13 cellular contexts compared by ENCODE assay signal in genomic region chr13:35857769-35858168, GRCh38.
DNase-seq lines count a peak whose midpoint lies in the region; ATAC-seq, FAIRE-seq and TF ChIP-seq lines count a peak whose summit lies in the region.
"Had no signal": no experiment of that assay in that cellular context is flagged by ENCODE, and none has a peak within 500 bp of the region (broad histone marks: within the 10 kb centered on the region; RNA-seq: fewer than 3 reads in every experiment).

No MANE protein-coding gene starts in this region.

- H3K4me3 Mint-ChIP-seq in Caco-2 (ENCODE audit: unreplicated experiment) (no peak overlapping the region), H9 (peak overlapping the region; percentile 5 to 43; a peak in 4 of 5 replicates), nephron (peak overlapping the region in 1 of 3 experiments; percentile 7)

- H2BK120ac ChIP-seq in H9 (ENCODE audit: low read depth, low read length, poor library complexity, severe bottlenecking), result no peak overlapping the region
- H2BK120ac ChIP-seq in H1 (replicated peaks; ENCODE audit: low read depth, low read length), result peak overlapping the region; percentile 67

- intact Hi-C loops in Caco-2 (cut with micrococcal nuclease; ENCODE audit: unreplicated experiment), result no loop called here
- intact Hi-C loops in right lobe of liver (cut with DNase I), result no loop called here

- H3K27me3 ChIP-seq in Caco-2 (replicated peaks; ENCODE audit: control insufficient read depth, insufficient read depth, low read length) (no peaks in the 10 kb centered on the region), H9 (ENCODE audit: insufficient read depth, low read length) (no peaks in the 10 kb centered on the region), H1 (replicated peaks in 1 of 4; ENCODE audit: control insufficient read depth in 3 of 4, extremely low read depth in 1 of 4, insufficient read depth in 3 of 4, low read length in 3 of 4) (no peaks in the 10 kb centered on the region), right lobe of liver (no peaks in the 10 kb centered on the region)

- DNase-seq in Caco-2 (no peak), H9 (peak; percentile 76), H1 (ENCODE audit: low read depth in 1 of 2, low spot score in 2 of 2) (peak; percentile 52 to 73), right lobe of liver (no peak), NCI-H524 (lab: John Stamatoyannopoulos, UW) (no peak)
- no peak for DNase-seq in activated effector memory CD4-positive, alpha-beta T cell treated with anti-CD3 and anti-CD28 coated beads, Interleukin-2, amount 50 U/mL, for 16 hours
- DNase-seq in stimulated activated naive CD4-positive, alpha-beta T cell treated with Interleukin-2 at 50 U/mL for 16 hours (lab: John Stamatoyannopoulos, UW), result no peak
- DNase-seq: activated CD4-positive, alpha-beta T cell treated with anti-CD3 and anti-CD28 coated beads, Interleukin-2, amount 50 U/mL, for 4 hours; NCI-H226; nucleus accumbens; stimulated activated CD4-positive, alpha-beta T cell treated with anti-CD3 and anti-CD28 coated beads, Interleukin-4, amount 100 ng/mL, for 24 hours had no signal

- no peak for TF ChIP-seq RAD21 in H1 (IDR thresholded peaks at IDR 0.05 in 1 of 2, conservative IDR thresholded peaks at IDR 0.05 in 1 of 2; ENCODE audit: low read depth in 2 of 2, low read length in 2 of 2)

- H3K9me3 ChIP-seq in Caco-2, result no peaks in the 10 kb centered on the region
- no peaks in the 10 kb centered on the region for H3K9me3 ChIP-seq in H9 (ENCODE audit: control insufficient read depth, low read depth, low read length)
- H3K9me3 ChIP-seq in H1 (ENCODE audit: insufficient read depth in 2 of 2, low read depth in 1 of 2, low read length in 1 of 2), result no peaks in the 10 kb centered on the region
- no peaks in the 10 kb centered on the region for H3K9me3 ChIP-seq in right lobe of liver

- peak; percentile 94 for FAIRE-seq in H1 (lab: Jason Lieb, UNC)
- FAIRE-seq: islet of Langerhans had no signal

- H3K79me1 ChIP-seq in H9 (ENCODE audit: insufficient read depth, low read depth, low read length, poor library complexity, severe bottlenecking) (no peaks in the 10 kb centered on the region), H1 (ENCODE audit: low read depth, low read length) (no peaks in the 10 kb centered on the region)

- H3K4me1 ChIP-seq in Caco-2 (no peaks in the 10 kb centered on the region), H9 (ENCODE audit: insufficient read depth, low read length) (peaks cover 34% of the 10 kb centered on the region; the same call in 1 of the 2 replicates), H1 (replicated peaks in 1 of 4; ENCODE audit: control insufficient read depth in 3 of 4, insufficient read depth in 4 of 4, low read length in 3 of 4) (peaks cover 15 to 42% (median 37%) of the 10 kb centered on the region in 4 experiments), right lobe of liver (no peaks in the 10 kb centered on the region)

- H2BK12ac ChIP-seq in H9 (ENCODE audit: insufficient read length, low read depth, low read length) (no peak overlapping the region), H1 (ENCODE audit: low read depth, low read length) (peak overlapping the region; percentile 98)

- no peak overlapping the region for H4K8ac ChIP-seq in H9 (replicated peaks; ENCODE audit: insufficient read length, low read depth, low read length)
- H4K8ac ChIP-seq in H1 (ENCODE audit: extremely low read depth, insufficient read depth, low read length), result no peak overlapping the region

- H4K91ac ChIP-seq in H9 (ENCODE audit: insufficient read length, low read depth, low read length) (no peak overlapping the region), H1 (replicated peaks; ENCODE audit: insufficient read length, low read length) (peak overlapping the region; percentile 84)

- H3K4me1 Mint-ChIP-seq in Caco-2 (ENCODE audit: low read depth, unreplicated experiment) (peaks cover 8% of the 10 kb centered on the region), H9 (peaks cover 72 to 79% of the 10 kb centered on the region in 2 experiments), nephron (peaks cover 67% of the 10 kb centered on the region)

- no CpG with 5 or more reads among the region's 4 CpGs for WGBS in H9 (ENCODE audit: extremely low coverage, insufficient read length, low lambda C conversion rate)
- 6% methylated on average over 4 of the region's 4 CpGs; no CpG with 5 or more reads in 1 of the 2 experiments for WGBS in H1 (ENCODE audit: extremely low coverage in 1 of 2, insufficient coverage in 1 of 2, insufficient read length in 1 of 2, insufficient replicate concordance in 2 of 2, low coverage in 1 of 2, low lambda C conversion rate in 2 of 2, missing lambda C conversion rate in 1 of 2), 2 experiments
- WGBS in right lobe of liver (ENCODE audit: insufficient coverage, low coverage, low lambda C conversion rate, missing lambda C conversion rate), result 33% methylated on average over 4 of the region's 4 CpGs

- ATAC-seq in right lobe of liver, result no peak

- H3K27ac ChIP-seq in H9 (ENCODE audit: insufficient read length, low read depth, low read length) (peak overlapping the region; percentile 95), H1 (ENCODE audit: low read depth, low read length) (peak overlapping the region; percentile 57; the same call in 1 of the 2 replicates), right lobe of liver (no peak overlapping the region)

- H2BK20ac ChIP-seq in H9 (ENCODE audit: low read depth, low read length, poor library complexity, severe bottlenecking) (no peak overlapping the region), H1 (ENCODE audit: low read length) (peak overlapping the region; percentile 96; the same call in 1 of the 2 replicates)

- H3K4me3 ChIP-seq in Caco-2 (ENCODE audit: low read depth, low read length), result no peak overlapping the region
- H3K4me3 ChIP-seq in H1 (ENCODE audit: extremely low read depth in 1 of 4, insufficient read depth in 2 of 4, low read depth in 3 of 4, low read length in 4 of 4), result peak overlapping the region in 2 of 4 experiments; percentile 0 to 25; a peak in 2 of 8 replicates
- no peak overlapping the region for H3K4me3 ChIP-seq in right lobe of liver

- H3K23ac ChIP-seq in H9 (ENCODE audit: insufficient read length, low read depth, low read length), result no peak overlapping the region
- no peak overlapping the region for H3K23ac ChIP-seq in H1 (ENCODE audit: insufficient read length)

- H2AK5ac ChIP-seq in H9 (ENCODE audit: insufficient read length, low read length) (no peak overlapping the region), H1 (ENCODE audit: low read depth, low read length) (peak overlapping the region; percentile 99; the same call in 1 of the 2 replicates)

- H2BK5ac ChIP-seq in H9 (ENCODE audit: insufficient read length, low read length), result peak overlapping the region; percentile 69
- H2BK5ac ChIP-seq in H1 (ENCODE audit: low read depth, low read length), result peak overlapping the region; percentile 98

- TF ChIP-seq POLR2A in H1 (IDR thresholded peaks at IDR 0.05; ENCODE audit: control extremely low read depth in 1 of 2, low read depth in 2 of 2, low read length in 2 of 2), result peak; percentile 32 to 57; a peak in 2 of 3 replicates
- no peak for TF ChIP-seq POLR2A in right lobe of liver (IDR thresholded peaks at IDR 0.05)

- TF ChIP-seq CTCF in Caco-2 (IDR thresholded peaks at IDR 0.05; ENCODE audit: insufficient read depth in 1 of 2, low read depth in 1 of 2, low read length in 1 of 2, severe bottlenecking in 1 of 2, unreplicated experiment in 1 of 2), result no peak
- TF ChIP-seq CTCF in H9 (conservative IDR thresholded peaks at IDR 0.05), result no peak
- no peak for TF ChIP-seq CTCF in H1 (IDR thresholded peaks at IDR 0.05; ENCODE audit: control extremely low read depth in 1 of 3, insufficient read depth in 1 of 3, low read depth in 1 of 3, low read length in 3 of 3)
- TF ChIP-seq CTCF in nephron (IDR thresholded peaks at IDR 0.05; ENCODE audit: unreplicated experiment in 3 of 3), result no peak
- no peak for TF ChIP-seq CTCF in right lobe of liver (IDR thresholded peaks at IDR 0.05)

- no peaks in the 10 kb centered on the region for H3K9me3 Mint-ChIP-seq in Caco-2 (ENCODE audit: unreplicated experiment)
- no peaks in the 10 kb centered on the region for H3K9me3 Mint-ChIP-seq in H9
- no peaks in the 10 kb centered on the region for H3K9me3 Mint-ChIP-seq in nephron

- no peaks in the 10 kb centered on the region for H4K20me1 ChIP-seq in H9 (ENCODE audit: control insufficient read depth, insufficient read depth, insufficient read length)
- no peaks in the 10 kb centered on the region for H4K20me1 ChIP-seq in H1 (replicated peaks in 1 of 2; ENCODE audit: control insufficient read depth in 1 of 2, insufficient read depth in 2 of 2, low read length in 2 of 2)

- CTCF ChIA-PET in Caco-2 (lab: Charles Lee), result no interaction called here
- CTCF ChIA-PET in H1 (lab: Charles Lee; ENCODE audit: partially characterized antibody), result no interaction called here

- H3K79me2 ChIP-seq in H9 (ENCODE audit: insufficient read depth, low read length) (no peaks in the 10 kb centered on the region; the same call in 1 of the 2 replicates), H1 (ENCODE audit: control insufficient read depth in 1 of 2, insufficient read depth in 2 of 2, low read length in 2 of 2) (peaks cover 0 to 22% of the 10 kb centered on the region in 2 experiments; a peak in 2 of 4 replicates)

- peak overlapping the region; percentile 6 for H3K27ac Mint-ChIP-seq in Caco-2 (ENCODE audit: unreplicated experiment)
- H3K27ac Mint-ChIP-seq in H9, result peak overlapping the region; percentile 90 to 94 (median 94)
- H3K27ac Mint-ChIP-seq in nephron, result peak overlapping the region; percentile 19 to 57 (median 52)

- H3K4ac ChIP-seq in H9 (ENCODE audit: low read depth, low read length) (no peak overlapping the region), H1 (replicated peaks; ENCODE audit: insufficient read length, low read depth, low read length) (no peak overlapping the region)

- H3K27me3 Mint-ChIP-seq in Caco-2 (ENCODE audit: insufficient read depth, unreplicated experiment), result peaks cover 17% of the 10 kb centered on the region
- no peaks in the 10 kb centered on the region for H3K27me3 Mint-ChIP-seq in H9 (ENCODE audit: low read depth)
- H3K27me3 Mint-ChIP-seq in nephron (ENCODE audit: low read depth), result no peaks in the 10 kb centered on the region

- no peaks in the 10 kb centered on the region for H3K36me3 ChIP-seq in Caco-2 (ENCODE audit: control insufficient read depth, insufficient read depth, low read length)
- peaks cover 2 to 11% (median 6%) of the 10 kb centered on the region in 4 experiments; a peak in 4 of 8 replicates for H3K36me3 ChIP-seq in H1 (ENCODE audit: control insufficient read depth in 2 of 4, insufficient read depth in 4 of 4, low read length in 3 of 4)
- no peaks in the 10 kb centered on the region for H3K36me3 ChIP-seq in right lobe of liver

- no peak overlapping the region for H4K5ac ChIP-seq in H9 (ENCODE audit: insufficient read length, low read depth, low read length)
- H4K5ac ChIP-seq in H1 (ENCODE audit: insufficient read length, low read depth, low read length), result peak overlapping the region; percentile 10

- H3K23me2 ChIP-seq in H9 (ENCODE audit: insufficient read length, low read depth, low read length, poor library complexity, severe bottlenecking), result peaks cover 4% of the 10 kb centered on the region
- peaks cover 2% of the 10 kb centered on the region for H3K23me2 ChIP-seq in H1 (ENCODE audit: low read depth, low read length)

- H2BK15ac ChIP-seq in H9 (ENCODE audit: low read depth, low read length) (no peak overlapping the region), H1 (ENCODE audit: low read length) (no peak overlapping the region; the same call in 1 of the 2 replicates)

- H3K18ac ChIP-seq in H9 (ENCODE audit: insufficient read length, low read depth, low read length) (peak overlapping the region; percentile 15), H1 (ENCODE audit: extremely low read depth, low read length) (peak overlapping the region; percentile 95)

- H3K14ac ChIP-seq in H9 (ENCODE audit: insufficient read depth, low read length) (no peak overlapping the region; the same call in 1 of the 2 replicates), H1 (ENCODE audit: insufficient read length) (no peak overlapping the region)

- H3K56ac ChIP-seq in H9 (ENCODE audit: insufficient read length, low read depth, low read length) (no peak overlapping the region), H1 (replicated peaks; ENCODE audit: insufficient read length, low read depth, low read length) (no peak overlapping the region)

- H3K4me2 ChIP-seq in H9 (ENCODE audit: insufficient read depth, insufficient read length, low read length), result peak overlapping the region; percentile 13
- peak overlapping the region; percentile 50 to 63 for H3K4me2 ChIP-seq in H1 (ENCODE audit: insufficient read depth in 1 of 2, low read depth in 2 of 2, low read length in 2 of 2)

- H3K9ac ChIP-seq in H9 (ENCODE audit: extremely low read depth, insufficient read length, low read length) (no peak overlapping the region), H1 (replicated peaks in 1 of 4; ENCODE audit: extremely low read depth in 1 of 4, low read depth in 3 of 4, low read length in 3 of 4) (peak overlapping the region in 2 of 4 experiments; percentile 25 to 39; a peak in 3 of 7 replicates)

- H2AFZ ChIP-seq in H9 (ENCODE audit: low read length) (no peak overlapping the region), H1 (ENCODE audit: low read length) (no peak overlapping the region)

- TF ChIP-seq EP300 in H1 (IDR thresholded peaks at IDR 0.05; ENCODE audit: borderline replicate concordance in 1 of 2, low read depth in 2 of 2, low read length in 2 of 2), result peak in 1 of 2 experiments; percentile 76; a peak in 1 of 3 replicates

- H3K36me3 Mint-ChIP-seq in Caco-2 (ENCODE audit: insufficient read depth, unreplicated experiment) (no peaks in the 10 kb centered on the region), H9 (ENCODE audit: insufficient read depth in 1 of 3, low read depth in 3 of 3) (peaks cover 0 to 15% (median 12%) of the 10 kb centered on the region in 3 experiments), nephron (ENCODE audit: low read depth) (peaks cover 8% of the 10 kb centered on the region)

- POLR2A ChIA-PET in Caco-2 (lab: Charles Lee) (no interaction called here), H1 (lab: Charles Lee; ENCODE audit: partially characterized antibody) (no interaction called here)

- no TSS peak for BruUV-seq in Caco-2 (replicated peaks; lab: Mats Ljungman, UMichigan)

- no peak overlapping the region for H3T11ph ChIP-seq in H9 (ENCODE audit: low read length)

Comparison
In these comparisons a context has a peak if more than half of its experiments do, and no peak if none do; other contexts are left out.
1. DNase-seq: peak in H9 (single experiment) and H1 (2 of 2); none in Caco-2 (0 of 2), right lobe of liver (0 of 3), NCI-H524 (0 of 2), activated effector memory CD4-positive, alpha-beta T cell treated with anti-CD3 and anti-CD28 coated beads, Interleukin-2, amount 50 U/mL, for 16 hours (single experiment) and stimulated activated naive CD4-positive, alpha-beta T cell treated with Interleukin-2 at 50 U/mL for 16 hours (single experiment).
2. H3K27ac Mint-ChIP-seq: peak in every context shown above with its lines; median percentile 94 in H9; 52 in nephron; 6 in Caco-2.
3. H3K27ac ChIP-seq: peak in H9 (single experiment) and H1 (single experiment); none in right lobe of liver (0 of 3).